ENCODE assay signal across 1 cellular context in the genomic region with DNA sequence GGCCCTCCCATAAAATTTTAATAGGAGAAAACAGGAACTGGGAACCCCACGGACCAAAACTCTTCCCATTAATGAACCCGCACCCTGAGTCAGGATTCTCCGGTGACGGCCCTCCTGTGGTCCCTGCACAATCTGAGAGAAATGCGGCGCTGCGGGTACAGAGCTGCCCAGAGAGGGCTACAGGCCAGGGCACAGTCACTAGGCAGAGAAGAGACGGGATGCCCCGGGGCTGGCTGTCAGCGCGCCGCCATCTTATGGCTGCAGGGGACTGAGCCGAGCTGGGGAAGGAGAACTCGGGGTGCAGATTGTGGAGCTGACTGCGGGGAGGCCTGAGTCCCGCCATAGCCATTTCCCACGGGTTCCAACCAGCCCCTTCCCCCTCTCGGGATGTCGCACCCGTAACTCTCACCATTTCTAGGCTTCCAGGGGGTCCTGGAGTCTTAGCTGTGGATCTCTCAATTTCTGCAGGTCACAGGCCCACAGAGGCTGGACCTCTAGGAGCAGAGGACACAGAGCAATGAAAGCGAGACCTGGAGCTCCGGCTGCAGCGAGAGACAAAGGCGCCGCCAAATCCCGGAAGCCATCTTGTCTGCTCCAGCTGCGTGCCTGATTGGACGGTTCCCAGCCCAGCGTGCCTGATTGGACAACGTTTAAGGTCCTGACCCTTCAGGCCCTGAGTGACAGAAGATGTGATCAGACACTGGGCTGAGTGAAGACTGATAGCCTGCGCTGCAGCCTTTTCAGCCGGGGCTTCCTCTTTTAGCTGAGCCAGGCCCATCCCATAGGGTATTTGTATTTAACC.
TF ChIP-seq lines count a peak whose summit lies in the region.

Gene ZNF675, minus strand, starts transcription at position 591 of the 802 bp plus-strand sequence. Its CDS starts 179 bp downstream, at position 412.

TF ChIP-seq in PFSK-1, 5 proteins besides CTCF, POLR2A, EP300 and RAD21 (continued from another document):
- TF ChIP-seq, protein P1, sequence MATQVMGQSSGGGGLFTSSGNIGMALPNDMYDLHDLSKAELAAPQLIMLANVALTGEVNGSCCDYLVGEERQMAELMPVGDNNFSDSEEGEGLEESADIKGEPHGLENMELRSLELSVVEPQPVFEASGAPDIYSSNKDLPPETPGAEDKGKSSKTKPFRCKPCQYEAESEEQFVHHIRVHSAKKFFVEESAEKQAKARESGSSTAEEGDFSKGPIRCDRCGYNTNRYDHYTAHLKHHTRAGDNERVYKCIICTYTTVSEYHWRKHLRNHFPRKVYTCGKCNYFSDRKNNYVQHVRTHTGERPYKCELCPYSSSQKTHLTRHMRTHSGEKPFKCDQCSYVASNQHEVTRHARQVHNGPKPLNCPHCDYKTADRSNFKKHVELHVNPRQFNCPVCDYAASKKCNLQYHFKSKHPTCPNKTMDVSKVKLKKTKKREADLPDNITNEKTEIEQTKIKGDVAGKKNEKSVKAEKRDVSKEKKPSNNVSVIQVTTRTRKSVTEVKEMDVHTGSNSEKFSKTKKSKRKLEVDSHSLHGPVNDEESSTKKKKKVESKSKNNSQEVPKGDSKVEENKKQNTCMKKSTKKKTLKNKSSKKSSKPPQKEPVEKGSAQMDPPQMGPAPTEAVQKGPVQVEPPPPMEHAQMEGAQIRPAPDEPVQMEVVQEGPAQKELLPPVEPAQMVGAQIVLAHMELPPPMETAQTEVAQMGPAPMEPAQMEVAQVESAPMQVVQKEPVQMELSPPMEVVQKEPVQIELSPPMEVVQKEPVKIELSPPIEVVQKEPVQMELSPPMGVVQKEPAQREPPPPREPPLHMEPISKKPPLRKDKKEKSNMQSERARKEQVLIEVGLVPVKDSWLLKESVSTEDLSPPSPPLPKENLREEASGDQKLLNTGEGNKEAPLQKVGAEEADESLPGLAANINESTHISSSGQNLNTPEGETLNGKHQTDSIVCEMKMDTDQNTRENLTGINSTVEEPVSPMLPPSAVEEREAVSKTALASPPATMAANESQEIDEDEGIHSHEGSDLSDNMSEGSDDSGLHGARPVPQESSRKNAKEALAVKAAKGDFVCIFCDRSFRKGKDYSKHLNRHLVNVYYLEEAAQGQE (IDR thresholded peaks at IDR 0.05; ENCODE audit: insufficient read depth in 1 of 2, low read depth in 2 of 2, low read length in 2 of 2), result 0 out of 4 replicates have a peak, but pooled peaks of 1 of the 2 experiments have one; percentile 19
- TF ChIP-seq TAF1 (IDR thresholded peaks at IDR 0.05; ENCODE audit: borderline replicate concordance, insufficient read depth, low read length), result peak; percentile 63; the same call in 1 of the 2 replicates
